Comparison of ENCODE assay signal across 13 cellular contexts in the genomic region with DNA sequence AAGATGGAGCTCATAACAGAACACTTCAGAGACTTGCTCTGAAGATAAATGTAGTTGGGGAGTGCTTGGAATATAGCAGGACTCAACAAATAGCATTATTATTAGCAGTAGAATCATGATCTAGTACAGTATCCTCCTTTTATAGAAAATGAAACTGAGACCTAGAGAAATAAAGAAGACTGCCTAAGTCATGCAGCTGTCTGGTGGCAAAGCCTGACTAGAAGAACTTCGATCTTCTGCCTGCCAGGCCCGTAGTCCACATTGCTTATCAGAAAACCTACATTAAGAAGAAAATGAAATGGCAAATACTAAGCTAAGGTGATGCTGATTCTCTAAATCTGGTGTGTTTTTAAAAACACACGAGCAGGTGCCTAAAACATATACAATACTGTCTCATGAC. TPM values are rescaled to one million over a fixed set of nuclear protein-coding genes. Genes with fewer than 3 reads are reported as not detected.
A peak's percentile ranks its signal among the peaks of the same experiment; 100 is the strongest.
DNase-seq lines count a peak whose midpoint lies in the region; ATAC-seq and TF ChIP-seq lines count a peak whose summit lies in the region.
"Had no signal": no experiment of that assay in that cellular context is flagged by ENCODE, and none has a peak within 500 bp of the region (broad histone marks: within the 10 kb centered on the region; RNA-seq: fewer than 3 reads in every experiment).

No MANE protein-coding gene starts in this region.

- H3K27ac Mint-ChIP-seq in H9 (no peak overlapping the region), WTC11 (no peak overlapping the region)
- H3K27ac Mint-ChIP-seq: CD4-positive, alpha-beta T cell had no signal

- no peak overlapping the region for H2BK20ac ChIP-seq in H9 (ENCODE audit: low read depth, low read length, poor library complexity, severe bottlenecking)

- H4K20me1 ChIP-seq in hepatocyte (ENCODE audit: insufficient read depth, poor library complexity, severe bottlenecking), result no peaks in the 10 kb centered on the region
- H4K20me1 ChIP-seq in H9 (ENCODE audit: control insufficient read depth, insufficient read depth, insufficient read length), result no peaks in the 10 kb centered on the region
- H4K20me1 ChIP-seq in Karpas-422 (ENCODE audit: insufficient read depth, low read depth, low read length), result no peaks in the 10 kb centered on the region

- H3T11ph ChIP-seq in H9 (ENCODE audit: low read length), result no peak overlapping the region

- no peak overlapping the region for H3K56ac ChIP-seq in H9 (ENCODE audit: insufficient read length, low read depth, low read length)

- no peak overlapping the region for H2BK12ac ChIP-seq in H9 (ENCODE audit: insufficient read length, low read depth, low read length)

- H3K27me3 ChIP-seq in hepatocyte (no peaks in the 10 kb centered on the region), H9 (ENCODE audit: insufficient read depth, low read length) (no peaks in the 10 kb centered on the region), Karpas-422 (ENCODE audit: low read length) (no peaks in the 10 kb centered on the region)
- H3K27me3 ChIP-seq: gastroesophageal sphincter had no signal

- no peak overlapping the region for H2AK5ac ChIP-seq in H9 (ENCODE audit: insufficient read length, low read length)

- H3K27me3 Mint-ChIP-seq in H9 (ENCODE audit: low read depth) (no peaks in the 10 kb centered on the region), WTC11 (ENCODE audit: low read depth) (no peaks in the 10 kb centered on the region)

- H3K36me3 ChIP-seq in hepatocyte (replicated peaks; ENCODE audit: insufficient read depth, low read depth), result no peaks in the 10 kb centered on the region
- H3K36me3 ChIP-seq in Karpas-422 (ENCODE audit: insufficient read depth, low read length), result no peaks in the 10 kb centered on the region
- H3K36me3 ChIP-seq: gastroesophageal sphincter had no signal

- peaks cover 44% of the 10 kb centered on the region for H3K4me1 ChIP-seq in hepatocyte (ENCODE audit: insufficient read depth)
- no peaks in the 10 kb centered on the region; the same call in 1 of the 2 replicates for H3K4me1 ChIP-seq in H9 (ENCODE audit: insufficient read depth, low read length)
- H3K4me1 ChIP-seq in Karpas-422 (ENCODE audit: low read length), result no peaks in the 10 kb centered on the region

- no peaks in the 10 kb centered on the region for H3K9me3 ChIP-seq in hepatocyte (ENCODE audit: low read depth)
- H3K9me3 ChIP-seq in H9 (ENCODE audit: control insufficient read depth, low read depth, low read length), result no peaks in the 10 kb centered on the region
- H3K9me3 ChIP-seq in Karpas-422 (ENCODE audit: low read length), result no peaks in the 10 kb centered on the region
- H3K9me3 ChIP-seq: gastroesophageal sphincter had no signal

- TF ChIP-seq CTCF in hepatocyte (IDR thresholded peaks at IDR 0.05; ENCODE audit: poor library complexity), result no peak
- no peak for TF ChIP-seq CTCF in H9 (conservative IDR thresholded peaks at IDR 0.05)
- TF ChIP-seq CTCF in WTC11 (IDR thresholded peaks at IDR 0.05), result no peak

- H3K4ac ChIP-seq in H9 (ENCODE audit: low read depth, low read length), result no peak overlapping the region

- H3K9ac ChIP-seq in H9 (ENCODE audit: extremely low read depth, insufficient read length, low read length) (no peak overlapping the region), Karpas-422 (ENCODE audit: low read length) (no peak overlapping the region)

- ATAC-seq in GM18502 (IDR thresholded peaks at IDR 0.05; ENCODE audit: poor library complexity, unreplicated experiment), result peak; percentile 82
- peak; percentile 83 for ATAC-seq in GM21528 (IDR thresholded peaks at IDR 0.05; ENCODE audit: low FRiP score, unreplicated experiment)
- ATAC-seq in HG03378 (IDR thresholded peaks at IDR 0.05; ENCODE audit: unreplicated experiment), result peak; percentile 61
- ATAC-seq in WTC11, result no peak
- ATAC-seq: gastroesophageal sphincter had no signal

- H4K5ac ChIP-seq in H9 (ENCODE audit: insufficient read length, low read depth, low read length), result no peak overlapping the region

- CTCF ChIA-PET in WTC11 (lab: Charles Lee), result interaction anchor here (1.1 kb wide), 2 partner anchors 11 to 96 kb away, joined by 3 to 4 read pairs; no protein-coding TSS in a partner anchor

- no peak overlapping the region for H2BK15ac ChIP-seq in H9 (ENCODE audit: low read depth, low read length)

- H2AFZ ChIP-seq in hepatocyte (no peak overlapping the region), H9 (ENCODE audit: low read length) (no peak overlapping the region), Karpas-422 (ENCODE audit: low read length) (no peak overlapping the region)

- H3K4me3 ChIP-seq in hepatocyte (peak overlapping the region; percentile 5), Karpas-422 (ENCODE audit: low read length) (no peak overlapping the region)

- POLR2A ChIA-PET in WTC11 (lab: Charles Lee), result no interaction called here

- no peak overlapping the region for H4K91ac ChIP-seq in H9 (ENCODE audit: insufficient read length, low read depth, low read length)

- H3K9me3 Mint-ChIP-seq in H9 (no peaks in the 10 kb centered on the region), WTC11 (no peaks in the 10 kb centered on the region)
- H3K9me3 Mint-ChIP-seq: CD4-positive, alpha-beta T cell had no signal

- H3K27ac ChIP-seq in hepatocyte (peak overlapping the region; percentile 93), H9 (ENCODE audit: insufficient read length, low read depth, low read length) (no peak overlapping the region), Karpas-422 (ENCODE audit: low read length) (no peak overlapping the region)

- no peaks in the 10 kb centered on the region for H3K23me2 ChIP-seq in H9 (ENCODE audit: insufficient read length, low read depth, low read length, poor library complexity, severe bottlenecking)

- no peak overlapping the region for H4K8ac ChIP-seq in H9 (replicated peaks; ENCODE audit: insufficient read length, low read depth, low read length)

- H2BK5ac ChIP-seq in H9 (ENCODE audit: insufficient read length, low read length), result no peak overlapping the region

- WGBS in hepatocyte (ENCODE audit: low lambda C conversion rate, missing lambda C conversion rate), result 91% methylated on average over 3 of the region's 3 CpGs
- WGBS in H9 (ENCODE audit: extremely low coverage, insufficient read length, low lambda C conversion rate), result no CpG with 5 or more reads among the region's 3 CpGs

- H3K4me2 ChIP-seq in hepatocyte (peak overlapping the region; percentile 68), H9 (ENCODE audit: insufficient read depth, insufficient read length, low read length) (no peak overlapping the region), Karpas-422 (ENCODE audit: low read depth, low read length, poor library complexity, severe bottlenecking) (no peak overlapping the region)

- no peaks in the 10 kb centered on the region for H3K79me1 ChIP-seq in H9 (ENCODE audit: insufficient read depth, low read depth, low read length, poor library complexity, severe bottlenecking)

- H3K4me1 Mint-ChIP-seq in H9, result peaks cover 32 to 42% of the 10 kb centered on the region in 2 experiments
- peaks cover 49% of the 10 kb centered on the region for H3K4me1 Mint-ChIP-seq in WTC11

- no peak for DNase-seq in hepatocyte (ENCODE audit: low spot score)
- DNase-seq in H9, result no peak
- DNase-seq in activated CD4-positive, alpha-beta T cell treated with anti-CD3 and anti-CD28 coated beads, Interleukin-2, amount 50 U/mL, for 1 hour, result no peak
- DNase-seq in Karpas-422, result no peak
- no peak for DNase-seq in WTC11 (ENCODE audit: low spot score)
- DNase-seq: CD4-positive, alpha-beta T cell; NCI-H187 treated with DMSO at 0.1 percent for 48 hours; occipital lobe; T-helper 9 cell had no signal

- no peak overlapping the region for H3K23ac ChIP-seq in H9 (ENCODE audit: insufficient read length, low read depth, low read length)

- no peak overlapping the region for H3K14ac ChIP-seq in H9 (ENCODE audit: insufficient read depth, low read length)

- H3K79me2 ChIP-seq in hepatocyte (peaks cover 69% of the 10 kb centered on the region), H9 (ENCODE audit: insufficient read depth, low read length) (no peaks in the 10 kb centered on the region), Karpas-422 (ENCODE audit: low read length) (no peaks in the 10 kb centered on the region)

- no peak overlapping the region for H3K18ac ChIP-seq in H9 (ENCODE audit: insufficient read length, low read depth, low read length)

- no peak overlapping the region for H2BK120ac ChIP-seq in H9 (ENCODE audit: low read depth, low read length, poor library complexity, severe bottlenecking)

- H3K36me3 Mint-ChIP-seq in H9 (ENCODE audit: insufficient read depth in 1 of 3, low read depth in 3 of 3) (no peaks in the 10 kb centered on the region; a peak in 1 of 7 replicates), WTC11 (no peaks in the 10 kb centered on the region)

- H3K4me3 Mint-ChIP-seq in H9 (no peak overlapping the region), WTC11 (no peak overlapping the region)
- H3K4me3 Mint-ChIP-seq: CD4-positive, alpha-beta T cell had no signal

- H3K9me2 ChIP-seq in hepatocyte (replicated peaks; ENCODE audit: insufficient read depth) (no peaks in the 10 kb centered on the region), Karpas-422 (replicated peaks; ENCODE audit: insufficient read depth, low read length) (no peaks in the 10 kb centered on the region)

TF ChIP-seq in WTC11, 78 proteins besides CTCF, POLR2A, EP300 and RAD21 (continues in another document):
- TF ChIP-seq PRRX2 (CRISPR knock-in tag; IDR thresholded peaks at IDR 0.05) (no peak), FOXK1 (CRISPR knock-in tag; IDR thresholded peaks at IDR 0.05) (no peak), JAZF1 (CRISPR knock-in tag; IDR thresholded peaks at IDR 0.05) (no peak), ZNF416 (CRISPR knock-in tag; IDR thresholded peaks at IDR 0.05) (no peak)

RNA-seq across cellular contexts. Expression of gene DST, which starts 46.4 kb away (rescaled TPM):
- total RNA-seq in hepatocyte (369 and 396 TPM in 2 replicates), H9 (2021) (85.1 and 91.9 TPM in 2 replicates), WTC11 (2021) (102 to 132 TPM (median 105 TPM) in 3 replicates)
- polyA plus RNA-seq in hepatocyte, result 103 and 131 TPM in 2 replicates
- total RNA-seq in Karpas-422 (2014; rRNA removed; shearing (Covaris generic); ENCODE audit: low replicate concordance), result 122 and 241 TPM in 2 replicates
